Comparison of ENCODE assay signal across 1 cellular context in genomic region chr19:41397086-41398041, GRCh38.
TF ChIP-seq lines count a peak whose summit lies in the region.

Gene BCKDHA (plus strand): TSS chr19:41397818. CDS start chr19:41397828, 10 bp downstream.
Gene EXOSC5 (minus strand): TSS chr19:41397359. CDS start chr19:41397328, 31 bp downstream.

TF ChIP-seq in HepG2, 621 proteins besides CTCF, POLR2A, EP300 and RAD21 (continued from another document):
- TF ChIP-seq HNF4G (IDR thresholded peaks at IDR 0.05; ENCODE audit: borderline replicate concordance, low read depth, low read length): no peak
- TF ChIP-seq HNF4G (CRISPR knock-in tag; IDR thresholded peaks at IDR 0.05; ENCODE audit: borderline replicate concordance, low read depth): no peak; the same call in 1 of the 2 replicates
- TF ChIP-seq, protein P1, sequence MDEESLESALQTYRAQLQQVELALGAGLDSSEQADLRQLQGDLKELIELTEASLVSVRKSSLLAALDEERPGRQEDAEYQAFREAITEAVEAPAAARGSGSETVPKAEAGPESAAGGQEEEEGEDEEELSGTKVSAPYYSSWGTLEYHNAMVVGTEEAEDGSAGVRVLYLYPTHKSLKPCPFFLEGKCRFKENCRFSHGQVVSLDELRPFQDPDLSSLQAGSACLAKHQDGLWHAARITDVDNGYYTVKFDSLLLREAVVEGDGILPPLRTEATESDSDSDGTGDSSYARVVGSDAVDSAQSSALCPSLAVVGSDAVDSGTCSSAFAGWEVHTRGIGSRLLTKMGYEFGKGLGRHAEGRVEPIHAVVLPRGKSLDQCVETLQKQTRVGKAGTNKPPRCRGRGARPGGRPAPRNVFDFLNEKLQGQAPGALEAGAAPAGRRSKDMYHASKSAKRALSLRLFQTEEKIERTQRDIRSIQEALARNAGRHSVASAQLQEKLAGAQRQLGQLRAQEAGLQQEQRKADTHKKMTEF (CRISPR knock-in tag; IDR thresholded peaks at IDR 0.05): peak; percentile 85
- no peak for TF ChIP-seq ESRRA (CRISPR knock-in tag; IDR thresholded peaks at IDR 0.05; ENCODE audit: low read depth)
- TF ChIP-seq HCFC1 (IDR thresholded peaks at IDR 0.05; ENCODE audit: low read depth, low read length): peak; percentile 39; the same call in 1 of the 2 replicates
- TF ChIP-seq NFYC (CRISPR knock-in tag; IDR thresholded peaks at IDR 0.05): peak; percentile 77
- 0 out of 2 replicates have a peak, but pooled peaks have one; percentile 65 for TF ChIP-seq ZNF546 (CRISPR knock-in tag; conservative IDR thresholded peaks at IDR 0.05)
- TF ChIP-seq, protein P2, sequence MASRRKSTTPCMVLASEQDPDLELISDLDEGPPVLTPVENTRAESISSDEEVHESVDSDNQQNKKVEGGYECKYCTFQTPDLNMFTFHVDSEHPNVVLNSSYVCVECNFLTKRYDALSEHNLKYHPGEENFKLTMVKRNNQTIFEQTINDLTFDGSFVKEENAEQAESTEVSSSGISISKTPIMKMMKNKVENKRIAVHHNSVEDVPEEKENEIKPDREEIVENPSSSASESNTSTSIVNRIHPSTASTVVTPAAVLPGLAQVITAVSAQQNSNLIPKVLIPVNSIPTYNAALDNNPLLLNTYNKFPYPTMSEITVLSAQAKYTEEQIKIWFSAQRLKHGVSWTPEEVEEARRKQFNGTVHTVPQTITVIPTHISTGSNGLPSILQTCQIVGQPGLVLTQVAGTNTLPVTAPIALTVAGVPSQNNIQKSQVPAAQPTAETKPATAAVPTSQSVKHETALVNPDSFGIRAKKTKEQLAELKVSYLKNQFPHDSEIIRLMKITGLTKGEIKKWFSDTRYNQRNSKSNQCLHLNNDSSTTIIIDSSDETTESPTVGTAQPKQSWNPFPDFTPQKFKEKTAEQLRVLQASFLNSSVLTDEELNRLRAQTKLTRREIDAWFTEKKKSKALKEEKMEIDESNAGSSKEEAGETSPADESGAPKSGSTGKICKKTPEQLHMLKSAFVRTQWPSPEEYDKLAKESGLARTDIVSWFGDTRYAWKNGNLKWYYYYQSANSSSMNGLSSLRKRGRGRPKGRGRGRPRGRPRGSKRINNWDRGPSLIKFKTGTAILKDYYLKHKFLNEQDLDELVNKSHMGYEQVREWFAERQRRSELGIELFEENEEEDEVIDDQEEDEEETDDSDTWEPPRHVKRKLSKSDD (CRISPR knock-in tag; IDR thresholded peaks at IDR 0.05; ENCODE audit: low read depth): 0 out of 2 replicates have a peak, but pooled peaks have one; percentile 47
- peak; percentile 33 for TF ChIP-seq ZNF18 (CRISPR knock-in tag; IDR thresholded peaks at IDR 0.05; ENCODE audit: insufficient replicate concordance)
- TF ChIP-seq ASH2L (IDR thresholded peaks at IDR 0.05; ENCODE audit: insufficient read length, low read depth, low read length): peak; percentile 93
- TF ChIP-seq ZNF557 (CRISPR knock-in tag; IDR thresholded peaks at IDR 0.05): no peak
- TF ChIP-seq, protein P3, sequence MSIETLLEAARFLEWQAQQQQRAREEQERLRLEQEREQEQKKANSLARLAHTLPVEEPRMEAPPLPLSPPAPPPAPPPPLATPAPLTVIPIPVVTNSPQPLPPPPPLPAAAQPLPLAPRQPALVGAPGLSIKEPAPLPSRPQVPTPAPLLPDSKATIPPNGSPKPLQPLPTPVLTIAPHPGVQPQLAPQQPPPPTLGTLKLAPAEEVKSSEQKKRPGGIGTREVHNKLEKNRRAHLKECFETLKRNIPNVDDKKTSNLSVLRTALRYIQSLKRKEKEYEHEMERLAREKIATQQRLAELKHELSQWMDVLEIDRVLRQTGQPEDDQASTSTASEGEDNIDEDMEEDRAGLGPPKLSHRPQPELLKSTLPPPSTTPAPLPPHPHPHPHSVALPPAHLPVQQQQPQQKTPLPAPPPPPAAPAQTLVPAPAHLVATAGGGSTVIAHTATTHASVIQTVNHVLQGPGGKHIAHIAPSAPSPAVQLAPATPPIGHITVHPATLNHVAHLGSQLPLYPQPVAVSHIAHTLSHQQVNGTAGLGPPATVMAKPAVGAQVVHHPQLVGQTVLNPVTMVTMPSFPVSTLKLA (IDR thresholded peaks at IDR 0.05): peak; percentile 100
- TF ChIP-seq HNRNPLL (IDR thresholded peaks at IDR 0.05; ENCODE audit: low read depth, low read length, poor library complexity, severe bottlenecking): peak; percentile 72
- TF ChIP-seq, protein P4, sequence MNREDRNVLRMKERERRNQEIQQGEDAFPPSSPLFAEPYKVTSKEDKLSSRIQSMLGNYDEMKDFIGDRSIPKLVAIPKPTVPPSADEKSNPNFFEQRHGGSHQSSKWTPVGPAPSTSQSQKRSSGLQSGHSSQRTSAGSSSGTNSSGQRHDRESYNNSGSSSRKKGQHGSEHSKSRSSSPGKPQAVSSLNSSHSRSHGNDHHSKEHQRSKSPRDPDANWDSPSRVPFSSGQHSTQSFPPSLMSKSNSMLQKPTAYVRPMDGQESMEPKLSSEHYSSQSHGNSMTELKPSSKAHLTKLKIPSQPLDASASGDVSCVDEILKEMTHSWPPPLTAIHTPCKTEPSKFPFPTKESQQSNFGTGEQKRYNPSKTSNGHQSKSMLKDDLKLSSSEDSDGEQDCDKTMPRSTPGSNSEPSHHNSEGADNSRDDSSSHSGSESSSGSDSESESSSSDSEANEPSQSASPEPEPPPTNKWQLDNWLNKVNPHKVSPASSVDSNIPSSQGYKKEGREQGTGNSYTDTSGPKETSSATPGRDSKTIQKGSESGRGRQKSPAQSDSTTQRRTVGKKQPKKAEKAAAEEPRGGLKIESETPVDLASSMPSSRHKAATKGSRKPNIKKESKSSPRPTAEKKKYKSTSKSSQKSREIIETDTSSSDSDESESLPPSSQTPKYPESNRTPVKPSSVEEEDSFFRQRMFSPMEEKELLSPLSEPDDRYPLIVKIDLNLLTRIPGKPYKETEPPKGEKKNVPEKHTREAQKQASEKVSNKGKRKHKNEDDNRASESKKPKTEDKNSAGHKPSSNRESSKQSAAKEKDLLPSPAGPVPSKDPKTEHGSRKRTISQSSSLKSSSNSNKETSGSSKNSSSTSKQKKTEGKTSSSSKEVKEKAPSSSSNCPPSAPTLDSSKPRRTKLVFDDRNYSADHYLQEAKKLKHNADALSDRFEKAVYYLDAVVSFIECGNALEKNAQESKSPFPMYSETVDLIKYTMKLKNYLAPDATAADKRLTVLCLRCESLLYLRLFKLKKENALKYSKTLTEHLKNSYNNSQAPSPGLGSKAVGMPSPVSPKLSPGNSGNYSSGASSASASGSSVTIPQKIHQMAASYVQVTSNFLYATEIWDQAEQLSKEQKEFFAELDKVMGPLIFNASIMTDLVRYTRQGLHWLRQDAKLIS (CRISPR knock-in tag; IDR thresholded peaks at IDR 0.05): no peak
- TF ChIP-seq FOSL1 (CRISPR knock-in tag; IDR thresholded peaks at IDR 0.05; ENCODE audit: borderline replicate concordance): no peak
- TF ChIP-seq PRDM4 (CRISPR knock-in tag; IDR thresholded peaks at IDR 0.05; ENCODE audit: borderline replicate concordance): no peak
- TF ChIP-seq NFYB (CRISPR knock-in tag; IDR thresholded peaks at IDR 0.05): peak; percentile 78
- TF ChIP-seq ZNF503 (CRISPR knock-in tag; IDR thresholded peaks at IDR 0.05): no peak
- TF ChIP-seq ZNF607 (CRISPR knock-in tag; IDR thresholded peaks at IDR 0.05; ENCODE audit: borderline replicate concordance): 0 out of 2 replicates have a peak, but pooled peaks have one; percentile 93
- peak; percentile 79 for TF ChIP-seq SP2 (CRISPR knock-in tag; IDR thresholded peaks at IDR 0.05)
- no peak for TF ChIP-seq MAFF (IDR thresholded peaks at IDR 0.05; ENCODE audit: low read depth, low read length)
- no peak; the same call in 1 of the 2 replicates for TF ChIP-seq SRY (CRISPR knock-in tag; IDR thresholded peaks at IDR 0.05)
- TF ChIP-seq PHF20 (CRISPR knock-in tag; IDR thresholded peaks at IDR 0.05): peak; percentile 79
